In genomic region chr1:48691429-48692001, GRCh38 we compare ENCODE assay signal across 1 cellular context.
TF ChIP-seq lines count a peak whose summit lies in the region.

No MANE protein-coding gene starts in this region.

TF ChIP-seq in HepG2, 621 proteins besides CTCF, POLR2A, EP300 and RAD21 (continued from another document):
- no peak for TF ChIP-seq ZBTB20 (CRISPR knock-in tag; IDR thresholded peaks at IDR 0.05; ENCODE audit: borderline replicate concordance, low read depth)
- no peak for TF ChIP-seq NFKB2 (CRISPR knock-in tag; IDR thresholded peaks at IDR 0.05; ENCODE audit: borderline replicate concordance)
- TF ChIP-seq RFXANK (CRISPR knock-in tag; IDR thresholded peaks at IDR 0.05), result no peak
- no peak for TF ChIP-seq CBFB (CRISPR knock-in tag; IDR thresholded peaks at IDR 0.05)
- no peak for TF ChIP-seq EEA1 (CRISPR knock-in tag; IDR thresholded peaks at IDR 0.05; ENCODE audit: borderline replicate concordance)
- TF ChIP-seq ZNF329 (CRISPR knock-in tag; IDR thresholded peaks at IDR 0.05; ENCODE audit: low read depth), result no peak
TF ChIP-seq in HepG2: peak in this region for 0.
